In the genomic region with DNA sequence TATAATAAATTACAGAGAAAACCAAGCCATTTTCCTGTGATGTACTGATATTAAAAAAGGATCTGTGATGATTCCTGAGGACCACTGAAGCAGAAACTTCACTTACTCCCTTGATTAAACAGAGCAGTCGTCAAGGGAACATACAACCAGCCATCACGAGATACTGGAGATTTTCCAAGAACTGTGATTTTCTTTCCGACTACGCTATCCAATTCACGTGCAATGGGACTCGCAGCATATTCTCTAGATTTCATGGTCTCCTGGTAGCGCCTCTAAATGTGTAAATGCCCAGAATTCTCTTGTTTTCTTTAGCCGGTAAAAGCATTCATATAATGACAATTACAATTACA, we compare ENCODE assay signal across 19 cellular contexts.
DNase-seq lines count a peak whose midpoint lies in the region; ATAC-seq and TF ChIP-seq lines count a peak whose summit lies in the region.
"Had no signal": no experiment of that assay in that cellular context is flagged by ENCODE, and none has a peak within 500 bp of the region (broad histone marks: within the 10 kb centered on the region; RNA-seq: fewer than 3 reads in every experiment).

No MANE protein-coding gene starts in this region.

- H3K4me2 ChIP-seq in hepatocyte, result peak overlapping the region; percentile 30

- H3K27ac ChIP-seq in cardiac muscle cell (peak overlapping the region; percentile 10), right atrium auricular region (no peak overlapping the region), hepatocyte (peak overlapping the region; percentile 6)
- H3K27ac ChIP-seq: stomach, vagina had no signal

- H3K9me3 ChIP-seq in cardiac muscle cell (ENCODE audit: low read depth) (no peaks in the 10 kb centered on the region), right atrium auricular region (no peaks in the 10 kb centered on the region), hepatocyte (ENCODE audit: low read depth) (no peaks in the 10 kb centered on the region)
- H3K9me3 ChIP-seq: Caco-2, stomach, vagina had no signal

- H3K79me2 ChIP-seq in hepatocyte, result no peaks in the 10 kb centered on the region

- H3K4me1 ChIP-seq in cardiac muscle cell (ENCODE audit: low read depth) (peaks cover 7% of the 10 kb centered on the region), right atrium auricular region (no peaks in the 10 kb centered on the region), hepatocyte (ENCODE audit: insufficient read depth) (peaks cover 6% of the 10 kb centered on the region)
- H3K4me1 ChIP-seq: vagina had no signal

- H3K9me3 Mint-ChIP-seq in activated T-cell treated with anti-CD3 and anti-CD28 coated beads, Interleukin-2, amount 50 U/mL, for 72 hours, result peaks cover 5 to 7% of the 10 kb centered on the region in 2 donors
- H3K9me3 Mint-ChIP-seq: activated CD4-positive, alpha-beta T cell treated with anti-CD3 and anti-CD28 coated beads, Interleukin-2, amount 10 ng/mL, durations not matched to agents 24 days and 14 days; H9 had no signal

- in situ Hi-C loops in astrocyte of the cerebellum (cut with HindIII; ENCODE audit: low sequenced_read_pairs), result no loop called here

- H3K36me3 ChIP-seq in cardiac muscle cell, result no peaks in the 10 kb centered on the region
- H3K36me3 ChIP-seq in right atrium auricular region, result no peaks in the 10 kb centered on the region
- no peaks in the 10 kb centered on the region for H3K36me3 ChIP-seq in hepatocyte (replicated peaks; ENCODE audit: insufficient read depth, low read depth)
- H3K36me3 ChIP-seq: stomach, vagina had no signal

- peaks cover 0 to 1% of the 10 kb centered on the region in 2 donors for H3K36me3 Mint-ChIP-seq in activated T-cell treated with anti-CD3 and anti-CD28 coated beads, Interleukin-2, amount 50 U/mL, for 72 hours (ENCODE audit: insufficient read depth in 2 of 2)

- H3K9me2 ChIP-seq in hepatocyte (replicated peaks; ENCODE audit: insufficient read depth), result no peaks in the 10 kb centered on the region

- peak; percentile 62 for ATAC-seq in sciatic nerve
- no peak for ATAC-seq in activated T-cell treated with anti-CD3 and anti-CD28 coated beads, Interleukin-2, amount 50 U/mL, for 72 hours (replicated peaks in 1 of 2)
- no peak for ATAC-seq in GM21737 (IDR thresholded peaks at IDR 0.05; ENCODE audit: unreplicated experiment)

- H3K4me3 Mint-ChIP-seq in activated T-cell treated with anti-CD3 and anti-CD28 coated beads, Interleukin-2, amount 50 U/mL, for 72 hours, result no peak overlapping the region
- H3K4me3 Mint-ChIP-seq: activated CD4-positive, alpha-beta T cell treated with anti-CD3 and anti-CD28 coated beads, Interleukin-2, amount 10 ng/mL, durations not matched to agents 24 days and 14 days; H9 had no signal

- peak overlapping the region; percentile 23 for H2AFZ ChIP-seq in hepatocyte

- no peaks in the 10 kb centered on the region for H3K27me3 ChIP-seq in cardiac muscle cell
- no peaks in the 10 kb centered on the region for H3K27me3 ChIP-seq in right atrium auricular region
- H3K27me3 ChIP-seq in hepatocyte, result no peaks in the 10 kb centered on the region
- H3K27me3 ChIP-seq: stomach, vagina had no signal

- TF ChIP-seq CTCF in cardiac muscle cell (IDR thresholded peaks at IDR 0.05; ENCODE audit: low read depth, low read length) (no peak), right atrium auricular region (IDR thresholded peaks at IDR 0.05) (no peak), astrocyte of the cerebellum (IDR thresholded peaks at IDR 0.05; ENCODE audit: low read depth, low read length, missing control alignments) (no peak), hepatocyte (IDR thresholded peaks at IDR 0.05; ENCODE audit: poor library complexity) (no peak)

- WGBS in hepatocyte (ENCODE audit: low lambda C conversion rate, missing lambda C conversion rate), result 79% methylated on average over 8 of the region's 8 CpGs

- H3K27ac Mint-ChIP-seq in activated T-cell treated with anti-CD3 and anti-CD28 coated beads, Interleukin-2, amount 50 U/mL, for 72 hours, result no peak overlapping the region
- H3K27ac Mint-ChIP-seq: activated CD4-positive, alpha-beta T cell treated with anti-CD3 and anti-CD28 coated beads, Interleukin-2, amount 10 ng/mL, durations not matched to agents 24 days and 14 days; H9 had no signal

- DNase-seq in cardiac muscle cell (ENCODE audit: low read depth in 1 of 2, low spot score in 1 of 2) (peak in 1 of 2 donors; percentile 70), right atrium auricular region (ENCODE audit: low spot score) (no peak), astrocyte of the cerebellum (ENCODE audit: low read depth) (peak; percentile 20), hepatocyte (ENCODE audit: low spot score) (no peak), sciatic nerve (ENCODE audit: low spot score) (no peak), NCI-H345 treated with DMSO at 0.1 percent for 48 hours (lab: John Stamatoyannopoulos, UW; ENCODE audit: unreplicated experiment) (no peak)
- no peak for DNase-seq in activated T-cell treated with anti-CD3 and anti-CD28 coated beads, Interleukin-2, amount 50 U/mL, for 72 hours
- DNase-seq: activated CD4-positive, alpha-beta T cell treated with anti-CD3 and anti-CD28 coated beads, Interleukin-2, amount 10 ng/mL, durations not matched to agents 24 days and 14 days; activated naive CD4-positive, alpha-beta T cell treated with anti-CD3 and anti-CD28 coated beads, Interleukin-2, amount 50 U/mL, for 16 hours; activated T-cell treated with anti-CD3 and anti-CD28 coated beads for 4 hours; Caco-2; H9; islet precursor cell; NCI-H2029; posterior cingulate gyrus; SIG-M5; stomach had no signal

- H3K4me1 Mint-ChIP-seq in activated T-cell treated with anti-CD3 and anti-CD28 coated beads, Interleukin-2, amount 50 U/mL, for 72 hours (ENCODE audit: low read depth), result no peaks in the 10 kb centered on the region
- H3K4me1 Mint-ChIP-seq: activated CD4-positive, alpha-beta T cell treated with anti-CD3 and anti-CD28 coated beads, Interleukin-2, amount 10 ng/mL, durations not matched to agents 24 days and 14 days had no signal

- H3K4me3 ChIP-seq in cardiac muscle cell, result no peak overlapping the region
- H3K4me3 ChIP-seq in right atrium auricular region, result no peak overlapping the region
- no peak overlapping the region for H3K4me3 ChIP-seq in astrocyte of the cerebellum (ENCODE audit: low read depth, low read length)
- no peak overlapping the region for H3K4me3 ChIP-seq in hepatocyte
- H3K4me3 ChIP-seq: stomach, vagina had no signal

- intact Hi-C loops in sciatic nerve (cut with DNase I), result no loop called here

- no peaks in the 10 kb centered on the region for H3K27me3 Mint-ChIP-seq in activated T-cell treated with anti-CD3 and anti-CD28 coated beads, Interleukin-2, amount 50 U/mL, for 72 hours (ENCODE audit: low read depth)
- H3K27me3 Mint-ChIP-seq: activated CD4-positive, alpha-beta T cell treated with anti-CD3 and anti-CD28 coated beads, Interleukin-2, amount 10 ng/mL, durations not matched to agents 24 days and 14 days had no signal

- no peaks in the 10 kb centered on the region for H4K20me1 ChIP-seq in hepatocyte (ENCODE audit: insufficient read depth, poor library complexity, severe bottlenecking)

Comparison
In these comparisons a context has a peak if more than half of its experiments do, and no peak if none do; other contexts are left out.
1. H3K27ac ChIP-seq: peak in cardiac muscle cell (single experiment) and hepatocyte (single experiment); none in right atrium auricular region (0 of 2).